Comparison of ENCODE assay signal across 41 cellular contexts in the genomic region with DNA sequence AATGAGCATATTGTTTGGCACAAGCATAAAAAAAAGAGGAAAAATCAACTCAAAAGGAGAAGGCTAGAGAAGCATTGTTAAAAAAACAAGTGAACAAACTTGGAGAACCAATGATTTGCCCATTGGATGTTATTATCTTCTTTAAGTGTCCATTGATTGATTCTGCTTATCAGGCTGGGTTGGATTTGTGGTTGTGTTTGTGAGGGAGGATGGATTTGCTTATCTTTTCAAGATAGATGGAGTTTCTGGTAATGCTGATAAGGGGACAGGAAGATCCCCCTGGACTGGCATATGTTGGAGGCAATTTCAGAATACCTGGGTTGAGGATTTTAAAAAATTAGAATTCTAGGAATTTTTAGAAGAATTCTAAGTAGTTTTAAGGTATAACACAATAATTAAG.
"Had no signal": no experiment of that assay in that cellular context is flagged by ENCODE, and none has a peak within 500 bp of the region (broad histone marks: within the 10 kb centered on the region; RNA-seq: fewer than 3 reads in every experiment).

No MANE protein-coding gene starts in this region.

- H3K27me3 ChIP-seq: adrenal gland, ascending aorta, body of pancreas, brain microvascular endothelial cell, breast epithelium, cardiac muscle cell had no signal

- H3K4me1 ChIP-seq: adrenal gland, ascending aorta, body of pancreas had no signal

- FAIRE-seq: astrocyte, bronchial epithelial cell had no signal

- DNase-seq: activated effector memory CD4-positive, alpha-beta T cell treated with anti-CD3 and anti-CD28 coated beads, Interleukin-2, amount 50 U/mL, for 16 hours; activated effector memory CD4-positive, alpha-beta T cell treated with Interleukin-2 at 50 U/mL for 16 hours; activated gamma-delta T cell; activated gamma-delta T cell treated with Interleukin-2 at 50 U/mL for 16 hours; activated naive CD4-positive, alpha-beta T cell; activated naive CD4-positive, alpha-beta T cell treated with anti-CD3 and anti-CD28 coated beads for 36 hours; activated naive CD4-positive, alpha-beta T cell treated with anti-CD3 and anti-CD28 coated beads, Interleukin-2, amount 10 ng/mL, durations not matched to agents 7 days and 5 days; activated naive CD4-positive, alpha-beta T cell treated with anti-CD3 and anti-CD28 coated beads, Interleukin-2, amount 50 U/mL, for 16 hours; activated naive CD4-positive, alpha-beta T cell treated with Interleukin-2 at 50 U/mL for 16 hours; activated naive CD8-positive, alpha-beta T cell treated with anti-CD3 and anti-CD28 coated beads for 36 hours; activated naive CD8-positive, alpha-beta T cell treated with anti-CD3 and anti-CD28 coated beads, Interleukin-2, amount 10 ng/mL, durations not matched to agents 7 days and 5 days; activated naive CD8-positive, alpha-beta T cell treated with anti-CD3 and anti-CD28 coated beads, Interleukin-2, amount 50 U/mL, for 24 hours; activated T-cell treated with anti-CD3 and anti-CD28 coated beads for 4 hours; activated T-cell treated with anti-CD3 and anti-CD28 coated beads, Interleukin-2, amount 50 U/mL, for 1 hour; activated T-cell treated with anti-CD3 and anti-CD28 coated beads, Interleukin-2, amount 50 U/mL, for 24 hours; activated T-cell treated with anti-CD3 and anti-CD28 coated beads, Interleukin-2, amount 50 U/mL, for 4 hours; activated T-cell treated with anti-CD3 and anti-CD28 coated beads, Interleukin-2, amount 50 U/mL, for 48 hours; activated T-cell treated with anti-CD3 and anti-CD28 coated beads, Interleukin-2, amount 50 U/mL, for 72 hours; adrenal gland; amniotic stem cell; amygdala; anterior cingulate cortex; aorta; body of pancreas; brain microvascular endothelial cell; caudate nucleus; central memory CD4-positive, alpha-beta T cell; cerebellar nuclear complex had no signal

- H3K9me3 Mint-ChIP-seq: activated T-helper 17 cell treated with anti-CD3 and anti-CD28 coated beads, Interleukin-2, amount 50 U/mL, for 72 hours had no signal

- H3K4me3 ChIP-seq: adrenal gland, ascending aorta, body of pancreas, breast epithelium, cardiac muscle cell had no signal

- H3K36me3 Mint-ChIP-seq: activated naive CD4-positive, alpha-beta T cell treated with anti-CD3 and anti-CD28 coated beads, Interleukin-2, amount 10 ng/mL, durations not matched to agents 7 days and 5 days; activated naive CD8-positive, alpha-beta T cell treated with anti-CD3 and anti-CD28 coated beads, Interleukin-2, amount 10 ng/mL, durations not matched to agents 7 days and 5 days; brain had no signal

- H3K4me1 Mint-ChIP-seq: activated naive CD4-positive, alpha-beta T cell treated with anti-CD3 and anti-CD28 coated beads, Interleukin-2, amount 10 ng/mL, durations not matched to agents 7 days and 5 days; activated naive CD4-positive, alpha-beta T cell treated with anti-CD3 and anti-CD28 coated beads, Interleukin-2, amount 50 U/mL, for 24 hours; activated naive CD8-positive, alpha-beta T cell treated with anti-CD3 and anti-CD28 coated beads for 36 hours; activated naive CD8-positive, alpha-beta T cell treated with anti-CD3 and anti-CD28 coated beads, Interleukin-2, amount 10 ng/mL, durations not matched to agents 7 days and 5 days; activated naive CD8-positive, alpha-beta T cell treated with anti-CD3 and anti-CD28 coated beads, Interleukin-2, amount 50 U/mL, for 24 hours; activated T-helper 17 cell treated with anti-CD3 and anti-CD28 coated beads, Interleukin-2, amount 50 U/mL, for 72 hours; brain; central memory CD8-positive, alpha-beta T cell had no signal

- H3K4me3 Mint-ChIP-seq: activated naive CD4-positive, alpha-beta T cell treated with anti-CD3 and anti-CD28 coated beads for 36 hours; activated naive CD4-positive, alpha-beta T cell treated with anti-CD3 and anti-CD28 coated beads, Interleukin-2, amount 10 ng/mL, durations not matched to agents 7 days and 5 days; activated naive CD4-positive, alpha-beta T cell treated with anti-CD3 and anti-CD28 coated beads, Interleukin-2, amount 50 U/mL, for 24 hours; activated naive CD8-positive, alpha-beta T cell; activated naive CD8-positive, alpha-beta T cell treated with anti-CD3 and anti-CD28 coated beads for 36 hours; activated naive CD8-positive, alpha-beta T cell treated with anti-CD3 and anti-CD28 coated beads, Interleukin-2, amount 10 ng/mL, durations not matched to agents 7 days and 5 days; activated naive CD8-positive, alpha-beta T cell treated with anti-CD3 and anti-CD28 coated beads, Interleukin-2, amount 50 U/mL, for 24 hours; activated T-cell treated with anti-CD3 and anti-CD28 coated beads, Interleukin-2, amount 50 U/mL, for 24 hours; activated T-cell treated with anti-CD3 and anti-CD28 coated beads, Interleukin-2, amount 50 U/mL, for 4 hours; activated T-cell treated with anti-CD3 and anti-CD28 coated beads, Interleukin-2, amount 50 U/mL, for 72 hours; activated T-helper 1 cell treated with anti-CD3 and anti-CD28 coated beads, Interleukin-12 subunit alpha, Interleukin-12 subunit beta, Interleukin-2, Interleukin-4 antibody, amounts not matched to agents 30 ng/mL and 10 ng/mL and 1 ng/mL, durations not matched to agents 14 hours and 24 hours and 36 hours; activated T-helper 17 cell treated with anti-CD3 and anti-CD28 coated beads, Interleukin-2, amount 50 U/mL, for 72 hours; brain; central memory CD8-positive, alpha-beta T cell had no signal

- H3K9me3 ChIP-seq: adrenal gland, body of pancreas had no signal

- H3K27ac Mint-ChIP-seq: activated naive CD4-positive, alpha-beta T cell treated with anti-CD3 and anti-CD28 coated beads for 36 hours; activated naive CD4-positive, alpha-beta T cell treated with anti-CD3 and anti-CD28 coated beads, Interleukin-2, amount 10 ng/mL, durations not matched to agents 7 days and 5 days; activated naive CD4-positive, alpha-beta T cell treated with anti-CD3 and anti-CD28 coated beads, Interleukin-2, amount 50 U/mL, for 24 hours; activated naive CD4-positive, alpha-beta T cell treated with anti-CD3 and anti-CD28 coated beads, Interleukin-2, amount 50 U/mL, for 72 hours; activated naive CD8-positive, alpha-beta T cell; activated naive CD8-positive, alpha-beta T cell treated with anti-CD3 and anti-CD28 coated beads for 36 hours; activated naive CD8-positive, alpha-beta T cell treated with anti-CD3 and anti-CD28 coated beads, Interleukin-2, amount 10 ng/mL, durations not matched to agents 7 days and 5 days; activated naive CD8-positive, alpha-beta T cell treated with anti-CD3 and anti-CD28 coated beads, Interleukin-2, amount 50 U/mL, for 24 hours; activated T-cell treated with anti-CD3 and anti-CD28 coated beads, Interleukin-2, amount 50 U/mL, for 24 hours; activated T-cell treated with anti-CD3 and anti-CD28 coated beads, Interleukin-2, amount 50 U/mL, for 72 hours; activated T-helper 1 cell treated with anti-CD3 and anti-CD28 coated beads, Interleukin-12 subunit alpha, Interleukin-12 subunit beta, Interleukin-2, Interleukin-4 antibody, amounts not matched to agents 30 ng/mL and 10 ng/mL and 1 ng/mL, durations not matched to agents 14 hours and 24 hours and 36 hours; activated T-helper 17 cell treated with anti-CD3 and anti-CD28 coated beads, Interleukin-2, amount 50 U/mL, for 72 hours; activated T-helper 2 cell treated with anti-CD3 and anti-CD28 coated beads, Interferon-gamma antibody, Interleukin-2, Interleukin-4, amounts not matched to agents 10 μg/mL and 5 μg/mL and 100 μg/mL, durations not matched to agents 14 hours and 24 hours and 36 hours had no signal

- ATAC-seq: activated naive CD4-positive, alpha-beta T cell treated with anti-CD3 and anti-CD28 coated beads, Interleukin-2, amount 50 U/mL, for 72 hours; activated naive CD8-positive, alpha-beta T cell treated with anti-CD3 and anti-CD28 coated beads, Interleukin-2, amount 50 U/mL, for 24 hours; activated T-cell treated with anti-CD3 and anti-CD28 coated beads, Interleukin-2, amount 50 U/mL, for 4 hours; activated T-cell treated with anti-CD3 and anti-CD28 coated beads, Interleukin-2, amount 50 U/mL, for 72 hours; activated T-helper 17 cell treated with anti-CD3 and anti-CD28 coated beads, Interleukin-2, amount 50 U/mL, for 72 hours; body of pancreas had no signal

- H3K27ac ChIP-seq: adrenal gland, ascending aorta, body of pancreas, brain microvascular endothelial cell, breast epithelium, cardiac muscle cell had no signal

- H3K36me3 ChIP-seq: adrenal gland, ascending aorta, brain microvascular endothelial cell, breast epithelium, cardiac muscle cell had no signal
